19 cellular contexts compared by ENCODE assay signal in the genomic region with DNA sequence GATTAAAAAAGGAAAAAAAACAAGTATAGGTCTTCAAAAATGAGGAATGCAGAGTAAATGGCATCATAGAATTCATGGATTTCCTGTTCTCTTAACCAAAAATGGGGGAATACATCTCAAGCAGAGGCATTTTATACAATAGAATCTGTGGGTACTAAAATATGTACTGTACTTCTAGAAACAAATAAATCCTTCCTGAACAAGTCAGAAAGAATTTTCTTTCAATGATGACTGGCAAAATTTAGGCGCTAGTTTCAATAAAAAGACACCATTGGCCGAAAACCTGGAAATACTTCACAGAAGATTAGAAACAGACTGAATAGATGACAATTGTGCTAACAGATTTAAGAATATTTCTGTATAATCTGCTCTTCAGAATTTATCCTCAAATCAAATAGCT.
"Had no signal": no experiment of that assay in that cellular context is flagged by ENCODE, and none has a peak within 500 bp of the region (broad histone marks: within the 10 kb centered on the region; RNA-seq: fewer than 3 reads in every experiment).

No MANE protein-coding gene starts in this region.

- H2AFZ ChIP-seq: hepatocyte, parathyroid adenoma had no signal

- H3K4me2 ChIP-seq: hepatocyte had no signal

- H3K9ac ChIP-seq: parathyroid adenoma had no signal

- H3K9me3 ChIP-seq: mucosa of descending colon, tibial nerve, uterus had no signal

- H3K27ac Mint-ChIP-seq: activated naive CD8-positive, alpha-beta T cell; activated T-cell treated with anti-CD3 and anti-CD28 coated beads, Interleukin-2, amount 50 U/mL, for 24 hours; dendritic cell treated with granulocyte-macrophage colony-stimulating factor and Interleukin-4, amounts not matched to agents 40 ng/mL and 50 ng/mL, for 4 days; effector memory CD8-positive, alpha-beta T cell had no signal

- H3K9me3 Mint-ChIP-seq: dendritic cell treated with granulocyte-macrophage colony-stimulating factor and Interleukin-4, amounts not matched to agents 40 ng/mL and 50 ng/mL, for 4 days; effector memory CD8-positive, alpha-beta T cell had no signal

- H3K27ac ChIP-seq: brain microvascular endothelial cell, hepatocyte, parathyroid adenoma, tibial nerve, uterus had no signal

- DNase-seq: activated CD4-positive, alpha-beta T cell treated with anti-CD3 and anti-CD28 coated beads, Interleukin-2, amount 50 U/mL, for 48 hours; activated CD4-positive, CD25-positive, alpha-beta regulatory T cell treated with anti-CD3 and anti-CD28 coated beads, Interleukin-2, amount 50 U/mL, for 72 hours; activated effector memory CD4-positive, alpha-beta T cell treated with anti-CD3 and anti-CD28 coated beads, Interleukin-2, amount 50 U/mL, for 16 hours; activated T-cell treated with anti-CD3 and anti-CD28 coated beads, Interleukin-2, amount 50 U/mL, for 24 hours; brain microvascular endothelial cell; effector memory CD8-positive, alpha-beta T cell; islet precursor cell; mucosa of descending colon; naive thymus-derived CD8-positive, alpha-beta T cell; stimulated activated naive CD4-positive, alpha-beta T cell treated with Interleukin-2 at 50 U/mL for 16 hours; substantia nigra; T-helper 9 cell; uterus had no signal

- H3K27me3 Mint-ChIP-seq: activated naive CD8-positive, alpha-beta T cell; activated T-cell treated with anti-CD3 and anti-CD28 coated beads, Interleukin-2, amount 50 U/mL, for 24 hours; dendritic cell treated with granulocyte-macrophage colony-stimulating factor and Interleukin-4, amounts not matched to agents 40 ng/mL and 50 ng/mL, for 4 days; effector memory CD8-positive, alpha-beta T cell; naive thymus-derived CD8-positive, alpha-beta T cell had no signal

- H3K27me3 ChIP-seq: brain microvascular endothelial cell, hepatocyte, tibial nerve, uterus had no signal

- H3K4me3 ChIP-seq: hepatocyte, mucosa of descending colon, tibial nerve, uterus had no signal

- H3K4me3 Mint-ChIP-seq: activated naive CD8-positive, alpha-beta T cell; activated T-cell treated with anti-CD3 and anti-CD28 coated beads, Interleukin-2, amount 50 U/mL, for 24 hours; dendritic cell treated with granulocyte-macrophage colony-stimulating factor and Interleukin-4, amounts not matched to agents 40 ng/mL and 50 ng/mL, for 4 days; effector memory CD8-positive, alpha-beta T cell; naive thymus-derived CD8-positive, alpha-beta T cell had no signal

- H3K36me3 ChIP-seq: brain microvascular endothelial cell, tibial nerve, uterus had no signal

- ATAC-seq: effector memory CD8-positive, alpha-beta T cell; left lobe of liver; mucosa of descending colon; naive thymus-derived CD8-positive, alpha-beta T cell had no signal
